ENCODE assay signal across 1 cellular context in genomic region chr4:87006531-87007344, GRCh38.
TF ChIP-seq lines count a peak whose summit lies in the region.

No MANE protein-coding gene starts in this region.

TF ChIP-seq in HepG2, 621 proteins besides CTCF, POLR2A, EP300 and RAD21 (continued from another document and continues in another):
- TF ChIP-seq THAP9 (CRISPR knock-in tag; IDR thresholded peaks at IDR 0.05; ENCODE audit: borderline replicate concordance) (peak; percentile 62; the same call in 1 of the 2 replicates), DPF2 (CRISPR knock-in tag; IDR thresholded peaks at IDR 0.05; ENCODE audit: borderline replicate concordance, low read depth) (no peak), ZNF451 (CRISPR knock-in tag; IDR thresholded peaks at IDR 0.05) (no peak), ZNF597 (CRISPR knock-in tag; IDR thresholded peaks at IDR 0.05) (no peak), ZNF543 (CRISPR knock-in tag; IDR thresholded peaks at IDR 0.05) (peak; percentile 71; the same call in 1 of the 2 replicates), ZNF33A (CRISPR knock-in tag; IDR thresholded peaks at IDR 0.05; ENCODE audit: borderline replicate concordance) (no peak), MIER2 (CRISPR knock-in tag; IDR thresholded peaks at IDR 0.05) (no peak), JUNB (CRISPR knock-in tag; IDR thresholded peaks at IDR 0.05; ENCODE audit: borderline replicate concordance) (peak; percentile 13; the same call in 1 of the 2 replicates), MLLT10 (CRISPR knock-in tag; IDR thresholded peaks at IDR 0.05) (no peak), ZNF30 (CRISPR knock-in tag; IDR thresholded peaks at IDR 0.05) (peak; percentile 64; the same call in 1 of the 2 replicates), ZNF749 (CRISPR knock-in tag; IDR thresholded peaks at IDR 0.05; ENCODE audit: borderline replicate concordance) (no peak; the same call in 1 of the 2 replicates), ZNF354B (CRISPR knock-in tag; IDR thresholded peaks at IDR 0.05) (no peak), RXRB (CRISPR knock-in tag; IDR thresholded peaks at IDR 0.05; ENCODE audit: borderline replicate concordance) (peak; percentile 63; the same call in 1 of the 2 replicates), ZNF576 (CRISPR knock-in tag; IDR thresholded peaks at IDR 0.05) (no peak), MBNL3 (CRISPR knock-in tag; conservative IDR thresholded peaks at IDR 0.05) (no peak), SP140L (CRISPR knock-in tag; IDR thresholded peaks at IDR 0.05; ENCODE audit: borderline replicate concordance) (no peak), SIX1 (CRISPR knock-in tag; IDR thresholded peaks at IDR 0.05; ENCODE audit: borderline replicate concordance) (no peak), ZFP36 (IDR thresholded peaks at IDR 0.05; ENCODE audit: borderline replicate concordance, low read depth, low read length, partially characterized antibody) (no peak), GABPA (IDR thresholded peaks at IDR 0.05; ENCODE audit: low read depth, low read length) (no peak), GABPA (CRISPR knock-in tag; IDR thresholded peaks at IDR 0.05; ENCODE audit: low read depth) (peak; percentile 20; the same call in 1 of the 2 replicates), ZNF224 (CRISPR knock-in tag; IDR thresholded peaks at IDR 0.05) (peak; percentile 90), ATF7 (IDR thresholded peaks at IDR 0.05) (peak; percentile 72), ATF7 (CRISPR knock-in tag; IDR thresholded peaks at IDR 0.05) (no peak), AHR (CRISPR knock-in tag; IDR thresholded peaks at IDR 0.05) (peak; percentile 39; the same call in 1 of the 2 replicates), MTA1 (CRISPR knock-in tag; IDR thresholded peaks at IDR 0.05; ENCODE audit: borderline replicate concordance) (peak; percentile 64; the same call in 1 of the 2 replicates), ZNF24 (IDR thresholded peaks at IDR 0.05) (0 out of 2 replicates have a peak, but pooled peaks have one; percentile 10), FOXJ3 (CRISPR knock-in tag; IDR thresholded peaks at IDR 0.05; ENCODE audit: borderline replicate concordance) (peak; percentile 66; the same call in 1 of the 2 replicates), RNF2 (conservative IDR thresholded peaks at IDR 0.05; ENCODE audit: low read depth) (no peak), HNRNPLL (IDR thresholded peaks at IDR 0.05; ENCODE audit: low read depth, low read length, poor library complexity, severe bottlenecking) (peak; percentile 95), NAIF1 (CRISPR knock-in tag; IDR thresholded peaks at IDR 0.05; ENCODE audit: borderline replicate concordance) (peak; percentile 92), ZNF776 (CRISPR knock-in tag; IDR thresholded peaks at IDR 0.05) (peak; percentile 80), ZNF414 (CRISPR knock-in tag; IDR thresholded peaks at IDR 0.05) (peak; percentile 96), AHDC1 (CRISPR knock-in tag; IDR thresholded peaks at IDR 0.05; ENCODE audit: borderline replicate concordance) (0 out of 2 replicates have a peak, but pooled peaks have one; percentile 4), ZNF282 (IDR thresholded peaks at IDR 0.05; ENCODE audit: partially characterized antibody) (no peak), ZSCAN21 (CRISPR knock-in tag; IDR thresholded peaks at IDR 0.05; ENCODE audit: borderline replicate concordance) (0 out of 2 replicates have a peak, but pooled peaks have one; percentile 53), FLYWCH1 (CRISPR knock-in tag; IDR thresholded peaks at IDR 0.05) (no peak; the same call in 1 of the 2 replicates), PRPF4 (IDR thresholded peaks at IDR 0.05; ENCODE audit: low read depth, low read length, poor library complexity, severe bottlenecking) (no peak), U2AF2 (IDR thresholded peaks at IDR 0.05; ENCODE audit: low read depth, low read length) (no peak), ZNF850 (CRISPR knock-in tag; conservative IDR thresholded peaks at IDR 0.05) (no peak)
- TF ChIP-seq, protein P1, sequence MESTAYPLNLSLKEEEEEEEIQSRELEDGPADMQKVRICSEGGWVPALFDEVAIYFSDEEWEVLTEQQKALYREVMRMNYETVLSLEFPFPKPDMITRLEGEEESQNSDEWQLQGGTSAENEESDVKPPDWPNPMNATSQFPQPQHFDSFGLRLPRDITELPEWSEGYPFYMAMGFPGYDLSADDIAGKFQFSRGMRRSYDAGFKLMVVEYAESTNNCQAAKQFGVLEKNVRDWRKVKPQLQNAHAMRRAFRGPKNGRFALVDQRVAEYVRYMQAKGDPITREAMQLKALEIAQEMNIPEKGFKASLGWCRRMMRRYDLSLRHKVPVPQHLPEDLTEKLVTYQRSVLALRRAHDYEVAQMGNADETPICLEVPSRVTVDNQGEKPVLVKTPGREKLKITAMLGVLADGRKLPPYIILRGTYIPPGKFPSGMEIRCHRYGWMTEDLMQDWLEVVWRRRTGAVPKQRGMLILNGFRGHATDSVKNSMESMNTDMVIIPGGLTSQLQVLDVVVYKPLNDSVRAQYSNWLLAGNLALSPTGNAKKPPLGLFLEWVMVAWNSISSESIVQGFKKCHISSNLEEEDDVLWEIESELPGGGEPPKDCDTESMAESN (CRISPR knock-in tag; conservative IDR thresholded peaks at IDR 0.05) = peak; percentile 89
- TF ChIP-seq, protein P2, sequence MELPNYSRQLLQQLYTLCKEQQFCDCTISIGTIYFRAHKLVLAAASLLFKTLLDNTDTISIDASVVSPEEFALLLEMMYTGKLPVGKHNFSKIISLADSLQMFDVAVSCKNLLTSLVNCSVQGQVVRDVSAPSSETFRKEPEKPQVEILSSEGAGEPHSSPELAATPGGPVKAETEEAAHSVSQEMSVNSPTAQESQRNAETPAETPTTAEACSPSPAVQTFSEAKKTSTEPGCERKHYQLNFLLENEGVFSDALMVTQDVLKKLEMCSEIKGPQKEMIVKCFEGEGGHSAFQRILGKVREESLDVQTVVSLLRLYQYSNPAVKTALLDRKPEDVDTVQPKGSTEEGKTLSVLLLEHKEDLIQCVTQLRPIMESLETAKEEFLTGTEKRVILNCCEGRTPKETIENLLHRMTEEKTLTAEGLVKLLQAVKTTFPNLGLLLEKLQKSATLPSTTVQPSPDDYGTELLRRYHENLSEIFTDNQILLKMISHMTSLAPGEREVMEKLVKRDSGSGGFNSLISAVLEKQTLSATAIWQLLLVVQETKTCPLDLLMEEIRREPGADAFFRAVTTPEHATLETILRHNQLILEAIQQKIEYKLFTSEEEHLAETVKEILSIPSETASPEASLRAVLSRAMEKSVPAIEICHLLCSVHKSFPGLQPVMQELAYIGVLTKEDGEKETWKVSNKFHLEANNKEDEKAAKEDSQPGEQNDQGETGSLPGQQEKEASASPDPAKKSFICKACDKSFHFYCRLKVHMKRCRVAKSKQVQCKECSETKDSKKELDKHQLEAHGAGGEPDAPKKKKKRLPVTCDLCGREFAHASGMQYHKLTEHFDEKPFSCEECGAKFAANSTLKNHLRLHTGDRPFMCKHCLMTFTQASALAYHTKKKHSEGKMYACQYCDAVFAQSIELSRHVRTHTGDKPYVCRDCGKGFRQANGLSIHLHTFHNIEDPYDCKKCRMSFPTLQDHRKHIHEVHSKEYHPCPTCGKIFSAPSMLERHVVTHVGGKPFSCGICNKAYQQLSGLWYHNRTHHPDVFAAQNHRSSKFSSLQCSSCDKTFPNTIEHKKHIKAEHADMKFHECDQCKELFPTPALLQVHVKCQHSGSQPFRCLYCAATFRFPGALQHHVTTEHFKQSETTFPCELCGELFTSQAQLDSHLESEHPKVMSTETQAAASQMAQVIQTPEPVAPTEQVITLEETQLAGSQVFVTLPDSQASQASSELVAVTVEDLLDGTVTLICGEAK (IDR thresholded peaks at IDR 0.05) = no peak
- TF ChIP-seq, protein P2 (CRISPR knock-in tag; IDR thresholded peaks at IDR 0.05) = peak; percentile 71; the same call in 1 of the 2 replicates
